ENCODE assay signal across 33 cellular contexts in the genomic region with DNA sequence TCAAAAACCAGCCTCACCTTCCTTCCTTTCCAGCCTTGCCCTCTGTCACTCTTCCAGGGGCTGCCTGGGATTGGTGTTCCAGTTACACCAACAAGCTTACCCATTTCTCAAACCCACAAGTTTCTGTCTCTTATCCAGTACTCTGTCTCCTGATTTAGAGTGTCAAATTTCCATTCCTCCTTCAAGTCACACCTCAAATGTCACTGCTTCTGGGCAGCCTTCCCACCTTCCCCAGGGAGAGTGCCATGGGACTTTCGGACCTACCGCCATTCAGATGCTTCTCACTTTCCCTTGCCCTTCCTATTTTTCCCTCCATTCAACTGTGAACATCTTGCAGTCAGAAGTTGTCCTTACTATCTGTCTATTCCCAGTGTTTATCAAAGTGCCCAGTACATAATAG. TPM values are rescaled to one million over a fixed set of nuclear protein-coding genes. Genes with fewer than 3 reads are reported as not detected.
"Had no signal": no experiment of that assay in that cellular context is flagged by ENCODE, and none has a peak within 500 bp of the region (broad histone marks: within the 10 kb centered on the region; RNA-seq: fewer than 3 reads in every experiment).

No MANE protein-coding gene starts in this region.

- H3K36me3 Mint-ChIP-seq: stimulated activated effector memory CD8-positive, alpha-beta T cell treated with anti-CD3 and anti-CD28 coated beads, Interleukin-12 subunit alpha, Interleukin-12 subunit beta, amount 100 ng/mL, for 72 hours; stimulated activated memory B cell treated with anti-CD40 and anti-IgM and Interleukin-4, amounts not matched to agents 10 μg/mL and 1 μg/mL and 100 μg/mL, for 72 hours; stimulated activated naive B cell treated with anti-CD40 and anti-IgM and Interleukin-4, amounts not matched to agents 10 μg/mL and 1 μg/mL and 100 μg/mL, for 72 hours; type B pancreatic cell had no signal

- H3K4me3 Mint-ChIP-seq: stimulated activated effector memory CD8-positive, alpha-beta T cell treated with anti-CD3 and anti-CD28 coated beads, Interleukin-12 subunit alpha, Interleukin-12 subunit beta, amount 100 ng/mL, for 72 hours; stimulated activated memory B cell treated with anti-CD40 and anti-IgM and Interleukin-4, amounts not matched to agents 10 μg/mL and 1 μg/mL and 100 μg/mL, for 72 hours; stimulated activated naive B cell treated with anti-CD40 and anti-IgM and Interleukin-4, amounts not matched to agents 10 μg/mL and 1 μg/mL and 100 μg/mL, for 72 hours; stimulated activated naive CD8-positive, alpha-beta T cell treated with anti-CD3 and anti-CD28 coated beads, Interleukin-15, amount 100 ng/mL, for 72 hours; stimulated activated naive CD8-positive, alpha-beta T cell treated with anti-CD3 and anti-CD28 coated beads, Interleukin-15, Interleukin-2, amounts not matched to agents 100 ng/mL and 50 ng/mL, for 24 hours; type B pancreatic cell had no signal

- H3K4me1 Mint-ChIP-seq: stimulated activated effector memory CD8-positive, alpha-beta T cell treated with anti-CD3 and anti-CD28 coated beads, Interleukin-12 subunit alpha, Interleukin-12 subunit beta, amount 100 ng/mL, for 72 hours; stimulated activated memory B cell treated with anti-CD40 and anti-IgM and Interleukin-4, amounts not matched to agents 10 μg/mL and 1 μg/mL and 100 μg/mL, for 72 hours; stimulated activated naive B cell treated with anti-CD40 and anti-IgM and Interleukin-4, amounts not matched to agents 10 μg/mL and 1 μg/mL and 100 μg/mL, for 72 hours; stimulated activated naive CD8-positive, alpha-beta T cell treated with anti-CD3 and anti-CD28 coated beads, Interleukin-15, amount 100 ng/mL, for 72 hours had no signal

- H3K4me1 ChIP-seq: stomach, suprapubic skin, tibial artery, tibial nerve, upper lobe of left lung, upper lobe of right lung, uterus, vagina had no signal

- H3K27ac Mint-ChIP-seq: stimulated activated effector memory CD8-positive, alpha-beta T cell treated with anti-CD3 and anti-CD28 coated beads, Interleukin-12 subunit alpha, Interleukin-12 subunit beta, amount 100 ng/mL, for 72 hours; stimulated activated memory B cell treated with anti-CD40 and anti-IgM and Interleukin-4, amounts not matched to agents 10 μg/mL and 1 μg/mL and 100 μg/mL, for 72 hours; stimulated activated naive B cell treated with anti-CD40 and anti-IgM and Interleukin-4, amounts not matched to agents 10 μg/mL and 1 μg/mL and 100 μg/mL, for 72 hours; stimulated activated naive CD8-positive, alpha-beta T cell treated with anti-CD3 and anti-CD28 coated beads, Interleukin-15, amount 100 ng/mL, for 72 hours; stimulated activated naive CD8-positive, alpha-beta T cell treated with anti-CD3 and anti-CD28 coated beads, Interleukin-15, Interleukin-2, amounts not matched to agents 100 ng/mL and 50 ng/mL, for 24 hours; type B pancreatic cell had no signal

- H3K4me3 ChIP-seq: stomach, suprapubic skin, testis, thoracic aorta, thyroid gland, tibial artery, tibial nerve, transverse colon, upper lobe of left lung, upper lobe of right lung, uterus, vagina had no signal

- H3K9me3 ChIP-seq: stomach, suprapubic skin, testis, thoracic aorta, thyroid gland, tibial artery, tibial nerve, transverse colon, upper lobe of left lung, upper lobe of right lung, uterus, vagina had no signal

- ATAC-seq: stimulated activated effector memory CD8-positive, alpha-beta T cell treated with anti-CD3 and anti-CD28 coated beads, Interleukin-12 subunit alpha, Interleukin-12 subunit beta, amount 100 ng/mL, for 72 hours; stimulated activated memory B cell treated with anti-CD40 and anti-IgM and Interleukin-4, amounts not matched to agents 10 μg/mL and 1 μg/mL and 100 μg/mL, for 72 hours; stimulated activated naive B cell treated with anti-CD40 and anti-IgM and Interleukin-4, amounts not matched to agents 10 μg/mL and 1 μg/mL and 100 μg/mL, for 72 hours; stimulated activated naive CD8-positive, alpha-beta T cell treated with anti-CD3 and anti-CD28 coated beads, Interleukin-15, amount 100 ng/mL, for 72 hours; stimulated activated naive CD8-positive, alpha-beta T cell treated with anti-CD3 and anti-CD28 coated beads, Interleukin-15, Interleukin-2, amounts not matched to agents 100 U/mL and 50 U/mL, for 24 hours; upper lobe of right lung had no signal

- FAIRE-seq: urothelium cell line had no signal

- DNase-seq: stimulated activated CD4-positive, alpha-beta T cell treated with anti-CD3 and anti-CD28 coated beads, Interleukin-2, amount 100 ng/mL, for 48 hours; stimulated activated CD4-positive, alpha-beta T cell treated with anti-CD3 and anti-CD28 coated beads, Interleukin-4, amount 100 ng/mL, for 1 hour; stimulated activated CD4-positive, alpha-beta T cell treated with anti-CD3 and anti-CD28 coated beads, Interleukin-4, amount 100 ng/mL, for 24 hours; stimulated activated CD4-positive, alpha-beta T cell treated with anti-CD3 and anti-CD28 coated beads, Interleukin-4, amount 100 ng/mL, for 4 hours; stimulated activated CD8-positive, alpha-beta memory T cell treated with anti-CD3 and anti-CD28 coated beads, Interleukin-4, amount 100 ng/mL, for 48 hours; stimulated activated naive B cell treated with anti-CD40 and anti-IgM and Interleukin-4, amounts not matched to agents 10 μg/mL and 1 μg/mL and 100 μg/mL, for 72 hours; stimulated activated naive CD4-positive, alpha-beta T cell; stimulated activated naive CD4-positive, alpha-beta T cell treated with Interleukin-2 at 50 U/mL for 16 hours; stimulated activated naive CD8-positive, alpha-beta T cell treated with anti-CD3 and anti-CD28 coated beads, Interleukin-15, amount 100 ng/mL, for 72 hours; stimulated activated naive CD8-positive, alpha-beta T cell treated with anti-CD3 and anti-CD28 coated beads, Interleukin-15, Interleukin-2, amounts not matched to agents 100 U/mL and 50 U/mL, for 24 hours; stomach; substantia nigra; testis; thyroid gland; tibial artery; transverse colon; trophoblast cell; upper lobe of left lung; upper lobe of right lung; uterus had no signal

- H3K27me3 Mint-ChIP-seq: type B pancreatic cell had no signal

- H3K36me3 ChIP-seq: stomach, suprapubic skin, thoracic aorta, thyroid gland, tibial artery, tibial nerve, transverse colon, upper lobe of left lung, upper lobe of right lung, uterus, vagina had no signal

- H3K9me3 Mint-ChIP-seq: stimulated activated effector memory CD8-positive, alpha-beta T cell treated with anti-CD3 and anti-CD28 coated beads, Interleukin-12 subunit alpha, Interleukin-12 subunit beta, amount 100 ng/mL, for 72 hours; stimulated activated naive CD8-positive, alpha-beta T cell treated with anti-CD3 and anti-CD28 coated beads, Interleukin-15, Interleukin-2, amounts not matched to agents 100 ng/mL and 50 ng/mL, for 24 hours; type B pancreatic cell had no signal

- H3K27ac ChIP-seq: stomach, suprapubic skin, testis, thoracic aorta, thyroid gland, tibial artery, tibial nerve, transverse colon, upper lobe of left lung, upper lobe of right lung, uterus, vagina had no signal

- H3K27me3 ChIP-seq: stomach, suprapubic skin, testis, thyroid gland, tibial artery, tibial nerve, transverse colon, upper lobe of left lung, upper lobe of right lung, uterus, vagina had no signal

RNA-seq across cellular contexts. Expression of gene GRXCR2, which starts 2.0 kb away (rescaled TPM):
- total RNA-seq: stomach, subcutaneous adipose tissue, temporal lobe, thoracic aorta, tibial nerve, transverse colon, upper lobe of left lung, upper lobe of right lung, ureter, urinary bladder, uterus, vagina had no signal
- polyA plus RNA-seq: stomach, urinary bladder had no signal
